ENCODE assay signal across 1 cellular context in the genomic region with DNA sequence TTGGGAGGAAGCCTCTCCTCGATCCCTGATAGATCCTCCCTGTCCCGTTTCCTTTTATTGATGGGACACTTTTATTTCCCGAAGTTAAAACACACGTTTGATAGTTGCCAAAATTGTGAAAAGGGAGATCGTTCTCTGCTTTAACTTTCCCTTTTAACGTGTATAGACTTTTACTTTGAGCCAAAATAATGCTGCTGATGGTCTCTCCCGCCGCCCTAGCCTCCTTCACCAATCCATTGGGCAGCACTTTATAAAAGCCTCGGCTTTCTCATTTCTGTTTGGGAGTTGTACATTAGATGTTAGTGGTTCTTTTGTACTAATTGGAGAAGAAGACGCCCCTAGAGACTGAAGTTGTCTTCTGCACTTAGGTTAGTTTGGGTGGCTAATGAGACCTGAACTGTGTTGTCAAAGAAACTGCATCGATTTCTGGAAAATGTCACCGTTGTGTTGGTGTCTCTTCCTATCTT.
TF ChIP-seq lines count a peak whose summit lies in the region.

No MANE protein-coding gene starts in this region.

TF ChIP-seq in IMR-90, 13 proteins besides CTCF, POLR2A, EP300 and RAD21 (continued from another document):
- TF ChIP-seq RFX5 (IDR thresholded peaks at IDR 0.05; ENCODE audit: low read depth, low read length) (no peak), RCOR1 (IDR thresholded peaks at IDR 0.05; ENCODE audit: insufficient replicate concordance, low read length) (no peak)
- TF ChIP-seq, protein P1, sequence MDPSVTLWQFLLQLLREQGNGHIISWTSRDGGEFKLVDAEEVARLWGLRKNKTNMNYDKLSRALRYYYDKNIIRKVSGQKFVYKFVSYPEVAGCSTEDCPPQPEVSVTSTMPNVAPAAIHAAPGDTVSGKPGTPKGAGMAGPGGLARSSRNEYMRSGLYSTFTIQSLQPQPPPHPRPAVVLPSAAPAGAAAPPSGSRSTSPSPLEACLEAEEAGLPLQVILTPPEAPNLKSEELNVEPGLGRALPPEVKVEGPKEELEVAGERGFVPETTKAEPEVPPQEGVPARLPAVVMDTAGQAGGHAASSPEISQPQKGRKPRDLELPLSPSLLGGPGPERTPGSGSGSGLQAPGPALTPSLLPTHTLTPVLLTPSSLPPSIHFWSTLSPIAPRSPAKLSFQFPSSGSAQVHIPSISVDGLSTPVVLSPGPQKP (IDR thresholded peaks at IDR 0.05; ENCODE audit: borderline replicate concordance, low read depth, low read length) = no peak
